Comparison of ENCODE assay signal across 10 cellular contexts in the genomic region with DNA sequence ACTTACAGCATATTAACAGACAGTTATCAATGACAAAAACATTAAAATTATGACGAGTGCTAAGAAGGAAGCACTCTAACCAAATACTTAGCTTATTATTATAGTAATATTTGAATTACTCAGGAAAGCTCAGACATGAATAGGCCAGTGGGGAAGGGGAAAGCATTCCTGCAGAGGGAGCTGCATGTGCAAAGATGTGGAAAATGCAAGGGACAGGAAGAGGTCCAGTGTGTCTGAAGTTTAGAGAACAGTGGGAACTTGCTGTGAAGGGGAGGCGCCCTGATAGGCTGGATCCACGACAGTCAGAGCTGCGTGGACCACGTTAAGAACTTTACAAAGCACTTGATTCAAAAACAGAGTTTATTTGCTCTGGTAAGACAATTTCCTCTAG. TPM values are rescaled to one million over a fixed set of nuclear protein-coding genes. Genes with fewer than 3 reads are reported as not detected.
A peak's percentile ranks its signal among the peaks of the same experiment; 100 is the strongest.
DNase-seq lines count a peak whose midpoint lies in the region; ATAC-seq, FAIRE-seq and TF ChIP-seq lines count a peak whose summit lies in the region.
"Had no signal": no experiment of that assay in that cellular context is flagged by ENCODE, and none has a peak within 500 bp of the region (broad histone marks: within the 10 kb centered on the region; RNA-seq: fewer than 3 reads in every experiment).

No MANE protein-coding gene starts in this region.

- H3K4me3 Mint-ChIP-seq in T-helper 2 cell treated with Interferon-gamma antibody and Interleukin-4, amounts not matched to agents 5 μg/mL and 100 μg/mL, for 36 hours: no peak overlapping the region
- H3K4me3 Mint-ChIP-seq: activated B cell treated with CpG ODN at 0.5 μM for 24 hours had no signal

- 15 to 16% methylated on average over 5 of the region's 5 CpGs for WGBS in testis, 2 donors
- WGBS in esophagus squamous epithelium, 2 donors: 35 to 49% methylated on average over 5 of the region's 5 CpGs

- H3K4me1 ChIP-seq in NT2/D1 (ENCODE audit: insufficient read depth, insufficient read length): no peaks in the 10 kb centered on the region
- peaks cover 9% of the 10 kb centered on the region for H3K4me1 ChIP-seq in endothelial cell of umbilical vein (ENCODE audit: control insufficient read depth, extremely low read depth, insufficient read depth, low read length)
- H3K4me1 ChIP-seq in testis: peaks cover 12% of the 10 kb centered on the region
- peaks cover 9 to 27% (median 13%) of the 10 kb centered on the region in 3 donors for H3K4me1 ChIP-seq in esophagus squamous epithelium
- peaks cover 4% of the 10 kb centered on the region for H3K4me1 ChIP-seq in effector memory CD4-positive, alpha-beta T cell (ENCODE audit: control insufficient read depth, insufficient read depth, low read length, poor library complexity, severe bottlenecking)

- no TSS peak for BruUV-seq in endothelial cell of umbilical vein (replicated peaks; lab: Mats Ljungman, UMichigan)

- no peak for FAIRE-seq in endothelial cell of umbilical vein (lab: Jason Lieb, UNC)
- FAIRE-seq: D721Med had no signal

- H3K4me1 Mint-ChIP-seq in T-helper 2 cell treated with Interferon-gamma antibody and Interleukin-4, amounts not matched to agents 5 μg/mL and 100 μg/mL, for 36 hours (ENCODE audit: low read depth): peaks cover 16% of the 10 kb centered on the region

- TF ChIP-seq CTCF in endothelial cell of umbilical vein (IDR thresholded peaks at IDR 0.05; ENCODE audit: extremely low read depth in 1 of 2, insufficient read depth in 1 of 2, low read depth in 1 of 2, low read length in 2 of 2) (peak in 1 of 2 donors; percentile 5), testis (IDR thresholded peaks at IDR 0.05) (no peak), esophagus squamous epithelium (IDR thresholded peaks at IDR 0.05) (peak in 2 of 6 experiments; percentile 5 to 18)

- H3K4me3 ChIP-seq in NT2/D1 (ENCODE audit: insufficient read length, low read depth) (peak overlapping the region; percentile 95), endothelial cell of umbilical vein (replicated peaks in 1 of 3; ENCODE audit: insufficient read depth in 1 of 3, low read depth in 1 of 3, low read length in 3 of 3) (peak overlapping the region in 1 of 3 experiments; percentile 88), testis (peak overlapping the region; percentile 75 to 97), esophagus squamous epithelium (peak overlapping the region in 1 of 4 donors; percentile 93)
- no peak overlapping the region for H3K4me3 ChIP-seq in effector memory CD4-positive, alpha-beta T cell (ENCODE audit: insufficient read depth, low read depth, low read length, poor library complexity, severe bottlenecking)

- no peaks in the 10 kb centered on the region for H4K20me1 ChIP-seq in endothelial cell of umbilical vein (replicated peaks; ENCODE audit: control insufficient read depth, extremely low read depth, insufficient read depth, low read length)

- no peaks in the 10 kb centered on the region; the same call in 1 of the 2 replicates for H3K9me3 ChIP-seq in NT2/D1 (ENCODE audit: insufficient read depth, low read length)
- H3K9me3 ChIP-seq in endothelial cell of umbilical vein (replicated peaks; ENCODE audit: control insufficient read depth, insufficient read depth, low read length): no peaks in the 10 kb centered on the region
- no peaks in the 10 kb centered on the region for H3K9me3 ChIP-seq in testis
- no peaks in the 10 kb centered on the region for H3K9me3 ChIP-seq in esophagus squamous epithelium
- H3K9me3 ChIP-seq in effector memory CD4-positive, alpha-beta T cell (ENCODE audit: control insufficient read depth, low read length): no peaks in the 10 kb centered on the region

- H3K79me2 ChIP-seq in endothelial cell of umbilical vein (ENCODE audit: control insufficient read depth, insufficient read depth, low read length): peaks cover 2% of the 10 kb centered on the region

- H3K27ac Mint-ChIP-seq in T-helper 2 cell treated with Interferon-gamma antibody and Interleukin-4, amounts not matched to agents 5 μg/mL and 100 μg/mL, for 36 hours: peak overlapping the region; percentile 34
- H3K27ac Mint-ChIP-seq: activated B cell treated with CpG ODN at 0.5 μM for 24 hours had no signal

- POLR2A ChIA-PET in endothelial cell of umbilical vein (lab: Charles Lee): interaction anchor here (0.7 kb wide), 2 partner anchors 73 to 1583 kb away, joined by 4 to 6 read pairs; no protein-coding TSS in a partner anchor

- H3K27me3 Mint-ChIP-seq in T-helper 2 cell treated with Interferon-gamma antibody and Interleukin-4, amounts not matched to agents 5 μg/mL and 100 μg/mL, for 36 hours (ENCODE audit: low read depth): peaks cover 34% of the 10 kb centered on the region

- ATAC-seq in GM21529 (IDR thresholded peaks at IDR 0.05; ENCODE audit: unreplicated experiment): no peak

- intact Hi-C loops in endothelial cell of umbilical vein (cut with micrococcal nuclease) (no loop called here), testis (cut with DNase I; ENCODE audit: low total_unique reads) (no loop called here), esophagus squamous epithelium (cut with DNase I) (no loop called here)

- TF ChIP-seq POLR2A in endothelial cell of umbilical vein (IDR thresholded peaks at IDR 0.05; ENCODE audit: low read depth, low read length): no peak
- TF ChIP-seq POLR2A in testis (IDR thresholded peaks at IDR 0.05): no peak
- TF ChIP-seq POLR2A in esophagus squamous epithelium (IDR thresholded peaks at IDR 0.05): no peak

- H3K9ac ChIP-seq in NT2/D1 (ENCODE audit: insufficient read length, low read depth): peak overlapping the region; percentile 86
- H3K9ac ChIP-seq in endothelial cell of umbilical vein (replicated peaks; ENCODE audit: extremely low read depth, insufficient read depth, low read length): peak overlapping the region; percentile 87

- H3K36me3 Mint-ChIP-seq in T-helper 2 cell treated with Interferon-gamma antibody and Interleukin-4, amounts not matched to agents 5 μg/mL and 100 μg/mL, for 36 hours (ENCODE audit: low read depth): peaks cover 2% of the 10 kb centered on the region

- H3K9me3 Mint-ChIP-seq in T-helper 2 cell treated with Interferon-gamma antibody and Interleukin-4, amounts not matched to agents 5 μg/mL and 100 μg/mL, for 36 hours: no peaks in the 10 kb centered on the region
- H3K9me3 Mint-ChIP-seq: activated B cell treated with CpG ODN at 0.5 μM for 24 hours had no signal

- H3K4me2 ChIP-seq in endothelial cell of umbilical vein (ENCODE audit: insufficient read depth, low read length): peak overlapping the region; percentile 95

- dilution Hi-C loops in endothelial cell of umbilical vein (cut with MboI; ENCODE audit: extremely low pct_ligation_motif_present, low sequenced_read_pairs): no loop called here

- no peaks in the 10 kb centered on the region for H3K27me3 ChIP-seq in NT2/D1 (ENCODE audit: insufficient read depth, insufficient read length)
- H3K27me3 ChIP-seq in endothelial cell of umbilical vein (ENCODE audit: control insufficient read depth in 2 of 2, insufficient read depth in 2 of 2, low read length in 2 of 2): peaks cover 11 to 36% of the 10 kb centered on the region in 2 experiments
- H3K27me3 ChIP-seq in testis: no peaks in the 10 kb centered on the region
- H3K27me3 ChIP-seq in esophagus squamous epithelium: peaks cover 0 to 25% (median 0%) of the 10 kb centered on the region in 4 donors
- peaks cover 9% of the 10 kb centered on the region for H3K27me3 ChIP-seq in effector memory CD4-positive, alpha-beta T cell (replicated peaks; ENCODE audit: control insufficient read depth, insufficient read depth, low read length, poor library complexity, severe bottlenecking)

- H3K27ac ChIP-seq in endothelial cell of umbilical vein (ENCODE audit: insufficient read depth, low read depth, low read length) (no peak overlapping the region), testis (peak overlapping the region in 1 of 2 donors; percentile 85), esophagus squamous epithelium (no peak overlapping the region)
- no peak overlapping the region for H3K27ac ChIP-seq in effector memory CD4-positive, alpha-beta T cell (ENCODE audit: insufficient read depth, low read length, poor library complexity, severe bottlenecking)

- no peaks in the 10 kb centered on the region for H3K9me1 ChIP-seq in endothelial cell of umbilical vein (replicated peaks; ENCODE audit: control insufficient read depth, extremely low read depth, insufficient read depth, low read length)

- CTCF ChIA-PET in endothelial cell of umbilical vein (lab: Charles Lee): interaction anchor here (0.7 to 4.4 kb wide), 10 partner anchors 9 to 465 kb away, joined by 3 to 52 read pairs (median 3); no protein-coding TSS in a partner anchor

- no peak for DNase-seq in T-helper 2 cell treated with Interferon-gamma antibody and Interleukin-4, amounts not matched to agents 5 μg/mL and 100 μg/mL, for 36 hours (ENCODE audit: low spot score)
- DNase-seq in T-helper 2 cell (no peak), NT2/D1 (ENCODE audit: low read depth, low spot score) (no peak), endothelial cell of umbilical vein (ENCODE audit: low read depth, low spot score) (peak; percentile 33), testis (peak; percentile 47), esophagus squamous epithelium (lab: John Stamatoyannopoulos, UW) (no peak)
- DNase-seq in effector memory CD4-positive, alpha-beta T cell: no peak
- DNase-seq: activated B cell treated with CpG ODN at 0.5 μM for 24 hours had no signal

- peaks cover 2% of the 10 kb centered on the region for H3K36me3 ChIP-seq in NT2/D1 (ENCODE audit: insufficient read depth, insufficient read length, low read length)
- H3K36me3 ChIP-seq in endothelial cell of umbilical vein (ENCODE audit: control insufficient read depth in 2 of 2, extremely low read depth in 1 of 2, insufficient read depth in 2 of 2, low read length in 2 of 2): no peaks in the 10 kb centered on the region
- no peaks in the 10 kb centered on the region for H3K36me3 ChIP-seq in testis (ENCODE audit: low read depth, missing control alignments)
- no peaks in the 10 kb centered on the region for H3K36me3 ChIP-seq in esophagus squamous epithelium
- H3K36me3 ChIP-seq in effector memory CD4-positive, alpha-beta T cell (ENCODE audit: control insufficient read depth, insufficient read depth, low read length): no peaks in the 10 kb centered on the region

- peak overlapping the region; percentile 59 for H2AFZ ChIP-seq in endothelial cell of umbilical vein (ENCODE audit: low read depth, low read length)

RNA-seq across cellular contexts. Expression of gene SPICE1, which starts 1.2 kb away (rescaled TPM):
- total RNA-seq in endothelial cell of umbilical vein: 15.0 and 16.7 TPM in 2 replicates
- 2.1 and 2.3 TPM in 2 replicates for polyA plus RNA-seq in endothelial cell of umbilical vein
- 4.6 and 4.7 TPM in 2 replicates for polyA plus RNA-seq in endothelial cell of umbilical vein (2011; cell fraction: cytosol; rRNA removed)
- polyA plus RNA-seq in endothelial cell of umbilical vein (2011; cell fraction: nucleus; rRNA removed): 15.0 and 18.4 TPM in 2 replicates
- polyA plus RNA-seq in endothelial cell of umbilical vein (2012): 7.3 and 10.8 TPM in 2 replicates
- 4.2 and 5.8 TPM in 2 replicates for polyA minus RNA-seq in endothelial cell of umbilical vein
- polyA minus RNA-seq in endothelial cell of umbilical vein (2011; cell fraction: cytosol; rRNA and poly(A)+ RNA removed): 4.0 TPM
- polyA minus RNA-seq in endothelial cell of umbilical vein (2011; cell fraction: nucleus; rRNA and poly(A)+ RNA removed): 24.1 and 27.2 TPM in 2 replicates
- 10 to 100 TPM; 29.4 to 31.2 TPM for total RNA-seq in testis
- 12.6 TPM for polyA plus RNA-seq in testis (ENCODE audit: insufficient read depth, low read depth, low replicate concordance)
- total RNA-seq in esophagus squamous epithelium: 10 to 100 TPM in 1 of 4 donors, 1 to 10 TPM in 3; 3.1 to 14.5 (median 7.6) TPM

RNA-seq across cellular contexts. Expression of gene SIDT1, which starts 16.2 kb away (rescaled TPM):
- not detected in 2 replicates for total RNA-seq in endothelial cell of umbilical vein
- 0.03 and 0.07 TPM in 2 replicates for polyA plus RNA-seq in endothelial cell of umbilical vein
- 0.01 TPM in 2 replicates for polyA plus RNA-seq in endothelial cell of umbilical vein (2011; cell fraction: cytosol; rRNA removed)
- polyA plus RNA-seq in endothelial cell of umbilical vein (2011; cell fraction: nucleus; rRNA removed): 0.24 TPM in 1 of 2 replicates, not detected in the other
- not detected in 2 replicates for polyA plus RNA-seq in endothelial cell of umbilical vein (2012)
- polyA minus RNA-seq in endothelial cell of umbilical vein: 0.19 and 1.6 TPM in 2 replicates
- not detected for polyA minus RNA-seq in endothelial cell of umbilical vein (2011; cell fraction: cytosol; rRNA and poly(A)+ RNA removed)
- 0.48 TPM in 1 of 2 replicates, not detected in the other for polyA minus RNA-seq in endothelial cell of umbilical vein (2011; cell fraction: nucleus; rRNA and poly(A)+ RNA removed)
- 1 to 10 TPM; 5.9 to 8.6 TPM for total RNA-seq in testis
- 5.0 TPM for polyA plus RNA-seq in testis (ENCODE audit: insufficient read depth, low read depth, low replicate concordance)
- 1 to 10 TPM; 3.8 to 4.4 (median 4.3) TPM for total RNA-seq in esophagus squamous epithelium

Comparison
In these comparisons a context has a peak if more than half of its experiments do, and no peak if none do; other contexts are left out.
1. DNase-seq: peak in endothelial cell of umbilical vein (single experiment) and testis (single experiment); none in T-helper 2 cell treated with Interferon-gamma antibody and Interleukin-4, amounts not matched to agents 5 μg/mL and 100 μg/mL, for 36 hours (single experiment), T-helper 2 cell (0 of 5), NT2/D1 (single experiment), esophagus squamous epithelium (single experiment) and effector memory CD4-positive, alpha-beta T cell (0 of 3).